ENCODE assay signal across 8 cellular contexts in the genomic region with DNA sequence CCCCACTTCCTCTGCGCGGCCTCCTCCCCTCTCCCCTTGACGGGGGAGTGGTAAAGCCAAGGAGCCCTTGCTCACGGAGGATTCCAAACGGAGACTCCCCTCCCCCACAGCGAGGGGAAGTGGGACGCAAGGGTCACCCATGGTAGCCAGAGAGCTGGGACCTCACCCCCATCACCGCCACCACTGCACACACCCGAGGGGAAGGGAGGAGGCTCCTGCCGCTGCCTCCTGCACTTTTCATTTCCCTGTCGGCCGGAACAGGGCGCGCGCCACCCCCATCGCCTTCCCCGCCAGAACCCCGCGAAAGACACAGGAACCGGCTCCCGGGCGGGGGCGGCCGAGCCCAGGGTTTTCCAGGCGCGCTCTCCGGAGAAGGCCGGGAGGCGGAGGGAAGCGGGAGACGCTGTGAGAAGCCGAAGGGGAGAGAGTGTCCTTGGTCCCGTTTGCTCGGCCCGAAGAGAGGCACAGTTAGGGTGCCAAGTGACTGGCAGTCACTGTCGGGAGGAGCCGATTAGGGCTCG. TPM values are rescaled to one million over a fixed set of nuclear protein-coding genes. Genes with fewer than 3 reads are reported as not detected.
DNase-seq lines count a peak whose midpoint lies in the region; ATAC-seq, FAIRE-seq and TF ChIP-seq lines count a peak whose summit lies in the region.

No MANE protein-coding gene starts in this region.

- H3K4me2 ChIP-seq in MM.1S (ENCODE audit: low read depth, low read length) (peak overlapping the region; percentile 79), endothelial cell of umbilical vein (ENCODE audit: insufficient read depth, low read length) (peak overlapping the region; percentile 60)

- POLR2A ChIA-PET in activated CD8-positive, alpha-beta T cell treated with anti-CD3 and anti-CD28 coated beads for 36 hours (lab: Charles Lee): interaction anchor here (0.6 to 16.7 kb wide), 13 partner anchors 11 to 154 kb away, joined by 3 to 358 read pairs (median 7); a partner anchor contains a TSS
- POLR2A ChIA-PET in endothelial cell of umbilical vein (lab: Charles Lee): no interaction called here

- H3K4me1 Mint-ChIP-seq in activated CD8-positive, alpha-beta T cell treated with anti-CD3 and anti-CD28 coated beads for 36 hours (ENCODE audit: low read depth): peaks cover 52% of the 10 kb centered on the region

- no peaks in the 10 kb centered on the region for H3K9me3 ChIP-seq in MM.1S (replicated peaks; ENCODE audit: insufficient read depth, low read length)
- no peaks in the 10 kb centered on the region for H3K9me3 ChIP-seq in endothelial cell of umbilical vein (replicated peaks; ENCODE audit: control insufficient read depth, insufficient read depth, low read length)
- no peaks in the 10 kb centered on the region for H3K9me3 ChIP-seq in mononuclear cell (ENCODE audit: low read depth, low read length)

- CTCF ChIA-PET in activated CD8-positive, alpha-beta T cell treated with anti-CD3 and anti-CD28 coated beads for 36 hours (lab: Charles Lee): interaction anchor here (1.2 to 21.4 kb wide), 7 partner anchors 18 to 154 kb away, joined by 3 to 392 read pairs (median 6); a partner anchor contains a TSS
- CTCF ChIA-PET in endothelial cell of umbilical vein (lab: Charles Lee): interaction anchor here (1.0 to 8.5 kb wide), 7 partner anchors 19 to 154 kb away, joined by 4 to 149 read pairs (median 14); a partner anchor contains a TSS

- TF ChIP-seq POLR2A in endothelial cell of umbilical vein (IDR thresholded peaks at IDR 0.05; ENCODE audit: low read depth, low read length): peak; percentile 8

- no peaks in the 10 kb centered on the region for H3K9me1 ChIP-seq in endothelial cell of umbilical vein (replicated peaks; ENCODE audit: control insufficient read depth, extremely low read depth, insufficient read depth, low read length)

- H3K36me3 Mint-ChIP-seq in activated CD8-positive, alpha-beta T cell treated with anti-CD3 and anti-CD28 coated beads for 36 hours (ENCODE audit: low read depth): peaks cover 53% of the 10 kb centered on the region

- H3K27ac ChIP-seq in MM.1S (ENCODE audit: low read length): peak overlapping the region; percentile 27; the same call in 1 of the 2 replicates
- H3K27ac ChIP-seq in endothelial cell of umbilical vein (ENCODE audit: insufficient read depth, low read depth, low read length): peak overlapping the region; percentile 57
- peak overlapping the region; percentile 82 for H3K27ac ChIP-seq in substantia nigra (ENCODE audit: low read depth, low read length, poor library complexity, severe bottlenecking)

- H3K27ac Mint-ChIP-seq in activated CD8-positive, alpha-beta T cell treated with anti-CD3 and anti-CD28 coated beads for 36 hours: peak overlapping the region; percentile 91

- peak overlapping the region; percentile 68 for H3K9ac ChIP-seq in MM.1S (ENCODE audit: low read length)
- peak overlapping the region; percentile 76 for H3K9ac ChIP-seq in endothelial cell of umbilical vein (replicated peaks; ENCODE audit: extremely low read depth, insufficient read depth, low read length)

- TF ChIP-seq CTCF in MM.1S (IDR thresholded peaks at IDR 0.05; ENCODE audit: low read length): no peak
- TF ChIP-seq CTCF in activated CD8-positive, alpha-beta T cell treated with anti-CD3 and anti-CD28 coated beads for 36 hours (IDR thresholded peaks at IDR 0.05): no peak
- no peak for TF ChIP-seq CTCF in endothelial cell of umbilical vein (IDR thresholded peaks at IDR 0.05; ENCODE audit: extremely low read depth in 1 of 2, insufficient read depth in 1 of 2, low read depth in 1 of 2, low read length in 2 of 2)

- DNase-seq in NCI-H748 (lab: John Stamatoyannopoulos, UW; ENCODE audit: unreplicated experiment) (peak; percentile 59), NCI-H748 treated with DMSO at 0.1 percent for 48 hours (lab: John Stamatoyannopoulos, UW) (no peak), MM.1S (no peak), endothelial cell of umbilical vein (ENCODE audit: low read depth, low spot score) (peak; percentile 30), substantia nigra (lab: John Stamatoyannopoulos, UW) (peak in 28 of 49 donors; percentile 26 to 64 (median 40))
- peak; percentile 81 for DNase-seq in activated CD8-positive, alpha-beta T cell treated with anti-CD3 and anti-CD28 coated beads for 36 hours

- peaks cover 24% of the 10 kb centered on the region for H3K4me1 ChIP-seq in MM.1S (ENCODE audit: low read length)
- peaks cover 34% of the 10 kb centered on the region for H3K4me1 ChIP-seq in endothelial cell of umbilical vein (ENCODE audit: control insufficient read depth, extremely low read depth, insufficient read depth, low read length)
- H3K4me1 ChIP-seq in mononuclear cell (ENCODE audit: insufficient read depth, low read length): peaks cover 78% of the 10 kb centered on the region

- peak overlapping the region; percentile 99 for H3K4me3 ChIP-seq in MM.1S (ENCODE audit: low read length)
- peak overlapping the region; percentile 58 to 88 (median 76) for H3K4me3 ChIP-seq in endothelial cell of umbilical vein (replicated peaks in 1 of 3; ENCODE audit: insufficient read depth in 1 of 3, low read depth in 1 of 3, low read length in 3 of 3)
- H3K4me3 ChIP-seq in mononuclear cell (ENCODE audit: low read length): peak overlapping the region; percentile 92

- H3F3A ChIP-seq in MM.1S (ENCODE audit: insufficient read depth, low read length): peaks cover 14% of the 10 kb centered on the region

- no peaks in the 10 kb centered on the region for H3K9me2 ChIP-seq in MM.1S (replicated peaks; ENCODE audit: insufficient read depth, low read length)

- dilution Hi-C loops in endothelial cell of umbilical vein (cut with MboI; ENCODE audit: extremely low pct_ligation_motif_present, low sequenced_read_pairs): no loop called here

- H3K79me2 ChIP-seq in MM.1S (ENCODE audit: low read length) (peaks cover 43% of the 10 kb centered on the region), endothelial cell of umbilical vein (ENCODE audit: control insufficient read depth, insufficient read depth, low read length) (peaks cover 42% of the 10 kb centered on the region)

- H2AFZ ChIP-seq in MM.1S (ENCODE audit: low read length) (peak overlapping the region; percentile 93), endothelial cell of umbilical vein (ENCODE audit: low read depth, low read length) (peak overlapping the region; percentile 65)

- H3K27me3 Mint-ChIP-seq in activated CD8-positive, alpha-beta T cell treated with anti-CD3 and anti-CD28 coated beads for 36 hours: no peaks in the 10 kb centered on the region

- no peak for ATAC-seq in activated CD8-positive, alpha-beta T cell treated with anti-CD3 and anti-CD28 coated beads for 36 hours
- ATAC-seq in HG02610 (IDR thresholded peaks at IDR 0.05; ENCODE audit: unreplicated experiment): no peak

- peak; percentile 68 for FAIRE-seq in endothelial cell of umbilical vein (lab: Jason Lieb, UNC)

- no peaks in the 10 kb centered on the region for H3K9me3 Mint-ChIP-seq in activated CD8-positive, alpha-beta T cell treated with anti-CD3 and anti-CD28 coated beads for 36 hours

- H3K27me3 ChIP-seq in MM.1S (replicated peaks; ENCODE audit: insufficient read depth, low read length) (no peaks in the 10 kb centered on the region), endothelial cell of umbilical vein (ENCODE audit: control insufficient read depth in 2 of 2, insufficient read depth in 2 of 2, low read length in 2 of 2) (no peaks in the 10 kb centered on the region), mononuclear cell (ENCODE audit: insufficient read depth, low read length) (no peaks in the 10 kb centered on the region)

- H3K4me3 Mint-ChIP-seq in activated CD8-positive, alpha-beta T cell treated with anti-CD3 and anti-CD28 coated beads for 36 hours: peak overlapping the region; percentile 90

- intact Hi-C loops in activated CD8-positive, alpha-beta T cell treated with anti-CD3 and anti-CD28 coated beads for 36 hours (cut with micrococcal nuclease): loop anchor here (5.0 kb wide), 2 partner anchors 36 to 81 kb away; no protein-coding TSS in a partner anchor
- intact Hi-C loops in endothelial cell of umbilical vein (cut with micrococcal nuclease): loop anchor here (1.0 to 5.0 kb wide), 3 partner anchors 26 to 103 kb away; no protein-coding TSS in a partner anchor

- H4K20me1 ChIP-seq in MM.1S (ENCODE audit: insufficient read depth, low read length) (no peaks in the 10 kb centered on the region), endothelial cell of umbilical vein (replicated peaks; ENCODE audit: control insufficient read depth, extremely low read depth, insufficient read depth, low read length) (no peaks in the 10 kb centered on the region)

- no TSS peak for BruUV-seq in endothelial cell of umbilical vein (replicated peaks; lab: Mats Ljungman, UMichigan)

- H3K36me3 ChIP-seq in MM.1S (replicated peaks; ENCODE audit: insufficient read depth, low read length) (no peaks in the 10 kb centered on the region), endothelial cell of umbilical vein (ENCODE audit: control insufficient read depth in 2 of 2, extremely low read depth in 1 of 2, insufficient read depth in 2 of 2, low read length in 2 of 2) (peaks cover 5 to 12% of the 10 kb centered on the region in 2 experiments)

RNA-seq across cellular contexts. Expression of a gene that starts 0.8 kb away (rescaled TPM):
- total RNA-seq in activated CD8-positive, alpha-beta T cell treated with anti-CD3 and anti-CD28 coated beads for 36 hours: 100 to 1,000 TPM; 457 to 459 TPM
- total RNA-seq in endothelial cell of umbilical vein (87.5 and 96.7 TPM in 2 replicates), mononuclear cell (219 TPM)
- 97.0 and 98.7 TPM in 2 replicates for polyA plus RNA-seq in endothelial cell of umbilical vein
- polyA plus RNA-seq in endothelial cell of umbilical vein (2011; cell fraction: cytosol; rRNA removed): 80.5 and 93.5 TPM in 2 replicates
- 53.2 and 56.7 TPM in 2 replicates for polyA plus RNA-seq in endothelial cell of umbilical vein (2011; cell fraction: nucleus; rRNA removed)
- polyA plus RNA-seq in endothelial cell of umbilical vein (2012): 87.3 and 94.2 TPM in 2 replicates
- polyA minus RNA-seq in endothelial cell of umbilical vein: 41.5 and 52.5 TPM in 2 replicates
- 48.2 TPM for polyA minus RNA-seq in endothelial cell of umbilical vein (2011; cell fraction: cytosol; rRNA and poly(A)+ RNA removed)
- 24.4 and 25.3 TPM in 2 replicates for polyA minus RNA-seq in endothelial cell of umbilical vein (2011; cell fraction: nucleus; rRNA and poly(A)+ RNA removed)

RNA-seq across cellular contexts. Expression of a gene that starts 19.5 kb away (rescaled TPM):
- total RNA-seq in activated CD8-positive, alpha-beta T cell treated with anti-CD3 and anti-CD28 coated beads for 36 hours: 10 to 100 TPM; 56.4 to 59.5 TPM
- total RNA-seq in endothelial cell of umbilical vein: 41.8 and 45.7 TPM in 2 replicates
- polyA plus RNA-seq in endothelial cell of umbilical vein: 32.9 and 33.1 TPM in 2 replicates
- polyA plus RNA-seq in endothelial cell of umbilical vein (2011; cell fraction: cytosol; rRNA removed): 33.9 and 42.1 TPM in 2 replicates
- polyA plus RNA-seq in endothelial cell of umbilical vein (2011; cell fraction: nucleus; rRNA removed): 45.7 and 60.4 TPM in 2 replicates
- polyA plus RNA-seq in endothelial cell of umbilical vein (2012): 30.0 and 38.9 TPM in 2 replicates
- polyA minus RNA-seq in endothelial cell of umbilical vein: 25.0 and 35.0 TPM in 2 replicates
- polyA minus RNA-seq in endothelial cell of umbilical vein (2011; cell fraction: cytosol; rRNA and poly(A)+ RNA removed): 36.4 TPM
- 15.7 and 16.9 TPM in 2 replicates for polyA minus RNA-seq in endothelial cell of umbilical vein (2011; cell fraction: nucleus; rRNA and poly(A)+ RNA removed)
- 3.8 TPM for total RNA-seq in mononuclear cell

RNA-seq across cellular contexts. Expression of a gene that starts 19.9 kb away (rescaled TPM):
- total RNA-seq in activated CD8-positive, alpha-beta T cell treated with anti-CD3 and anti-CD28 coated beads for 36 hours: 10 to 100 TPM; 23.4 to 28.0 TPM
- total RNA-seq in endothelial cell of umbilical vein (25.5 and 30.4 TPM in 2 replicates), mononuclear cell (2.5 TPM)
- polyA plus RNA-seq in endothelial cell of umbilical vein: 34.8 and 37.8 TPM in 2 replicates
- 34.4 and 35.1 TPM in 2 replicates for polyA plus RNA-seq in endothelial cell of umbilical vein (2011; cell fraction: cytosol; rRNA removed)
- 27.9 and 28.7 TPM in 2 replicates for polyA plus RNA-seq in endothelial cell of umbilical vein (2011; cell fraction: nucleus; rRNA removed)
- polyA plus RNA-seq in endothelial cell of umbilical vein (2012): 30.1 and 36.2 TPM in 2 replicates
- polyA minus RNA-seq in endothelial cell of umbilical vein: 45.6 and 53.3 TPM in 2 replicates
- polyA minus RNA-seq in endothelial cell of umbilical vein (2011; cell fraction: cytosol; rRNA and poly(A)+ RNA removed): 17.7 TPM
- 18.3 and 27.9 TPM in 2 replicates for polyA minus RNA-seq in endothelial cell of umbilical vein (2011; cell fraction: nucleus; rRNA and poly(A)+ RNA removed)

RNA-seq across cellular contexts. Expression of a gene that starts 45.6 kb away (rescaled TPM):
- total RNA-seq in activated CD8-positive, alpha-beta T cell treated with anti-CD3 and anti-CD28 coated beads for 36 hours: 1 to 10 TPM; 5.7 to 5.9 TPM
- total RNA-seq in endothelial cell of umbilical vein: 4.1 and 4.5 TPM in 2 replicates
- 2.1 and 2.4 TPM in 2 replicates for polyA plus RNA-seq in endothelial cell of umbilical vein
- 1.2 and 1.9 TPM in 2 replicates for polyA plus RNA-seq in endothelial cell of umbilical vein (2011; cell fraction: cytosol; rRNA removed)
- polyA plus RNA-seq in endothelial cell of umbilical vein (2011; cell fraction: nucleus; rRNA removed): 10.6 and 11.7 TPM in 2 replicates
- polyA plus RNA-seq in endothelial cell of umbilical vein (2012): 4.1 and 4.6 TPM in 2 replicates
- polyA minus RNA-seq in endothelial cell of umbilical vein: 4.4 and 5.0 TPM in 2 replicates
- 2.4 TPM for polyA minus RNA-seq in endothelial cell of umbilical vein (2011; cell fraction: cytosol; rRNA and poly(A)+ RNA removed)
- polyA minus RNA-seq in endothelial cell of umbilical vein (2011; cell fraction: nucleus; rRNA and poly(A)+ RNA removed): 7.1 and 9.0 TPM in 2 replicates
- 3.5 TPM for total RNA-seq in mononuclear cell

Comparison
In these comparisons a context has a peak if more than half of its experiments do, and no peak if none do; other contexts are left out.
1. DNase-seq: peak in NCI-H748 (single experiment), activated CD8-positive, alpha-beta T cell treated with anti-CD3 and anti-CD28 coated beads for 36 hours (single experiment), endothelial cell of umbilical vein (single experiment) and substantia nigra (28 of 49); none in NCI-H748 treated with DMSO at 0.1 percent for 48 hours (single experiment) and MM.1S (single experiment).
2. H3K27ac ChIP-seq: peak in every context shown above with its lines; median percentile 82 in substantia nigra; 57 in endothelial cell of umbilical vein; 27 in MM.1S.
3. Peak in every context shown above with its lines, with median percentiles within 50 percentile points of each other: H3K4me3 ChIP-seq.